Comparison of ENCODE assay signal across 8 cellular contexts in the genomic region with DNA sequence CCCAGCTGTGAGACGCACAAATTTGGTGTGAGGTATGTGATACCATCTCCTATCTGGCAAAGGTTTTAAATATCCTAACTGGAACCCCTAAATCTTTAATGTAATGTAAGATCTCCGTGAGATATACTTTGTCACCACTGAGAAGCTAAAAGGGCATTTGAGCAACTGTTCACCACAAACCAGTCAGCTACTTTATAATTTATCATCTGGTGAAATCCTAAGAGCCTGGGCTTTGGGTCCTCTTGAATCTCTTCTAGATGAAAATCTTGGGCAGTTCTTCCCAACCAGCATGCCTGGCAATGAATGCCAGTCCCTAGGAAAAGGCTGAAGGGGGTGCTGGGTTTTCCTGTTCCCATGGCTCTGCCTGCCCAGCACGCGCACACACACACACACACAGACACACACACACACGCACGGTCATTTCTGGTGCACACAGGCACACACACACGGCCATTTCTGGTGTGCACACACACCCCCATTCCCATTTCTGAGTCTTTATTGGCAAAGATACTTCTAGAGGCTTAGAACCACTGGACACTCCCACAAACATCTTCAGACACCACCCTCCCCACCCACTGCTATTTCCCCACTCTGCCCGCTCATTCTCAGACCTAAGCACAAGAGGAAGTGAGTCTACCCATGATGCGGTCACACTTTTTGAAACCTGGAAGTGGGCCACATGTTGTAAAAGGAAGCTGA.
A peak's percentile ranks its signal among the peaks of the same experiment; 100 is the strongest.
DNase-seq lines count a peak whose midpoint lies in the region; ATAC-seq and TF ChIP-seq lines count a peak whose summit lies in the region.

No MANE protein-coding gene starts in this region.

- H3K36me3 Mint-ChIP-seq in activated CD4-positive, alpha-beta memory T cell treated with anti-CD3 and anti-CD28 coated beads, Interleukin-2, amount 10 ng/mL, durations not matched to agents 7 days and 5 days (ENCODE audit: low read depth), result peaks cover 8% of the 10 kb centered on the region
- peaks cover 9% of the 10 kb centered on the region for H3K36me3 Mint-ChIP-seq in effector memory CD8-positive, alpha-beta T cell (ENCODE audit: insufficient read depth)
- no peaks in the 10 kb centered on the region for H3K36me3 Mint-ChIP-seq in nephron (ENCODE audit: low read depth)

- H3K27ac Mint-ChIP-seq in activated CD4-positive, alpha-beta memory T cell treated with anti-CD3 and anti-CD28 coated beads, Interleukin-2, amount 10 ng/mL, durations not matched to agents 7 days and 5 days, result peak overlapping the region; percentile 81
- H3K27ac Mint-ChIP-seq in effector memory CD8-positive, alpha-beta T cell, result peak overlapping the region; percentile 80
- H3K27ac Mint-ChIP-seq in nephron, result peak overlapping the region; percentile 20 to 69 (median 66)

- H3K4me3 ChIP-seq in subcutaneous abdominal adipose tissue (ENCODE audit: low read depth in 1 of 5, low read length in 5 of 5), result peak overlapping the region in 4 of 5 donors; percentile 24 to 48 (median 41)

- H3K27me3 Mint-ChIP-seq in activated CD4-positive, alpha-beta memory T cell treated with anti-CD3 and anti-CD28 coated beads, Interleukin-2, amount 10 ng/mL, durations not matched to agents 7 days and 5 days, result peaks cover 3% of the 10 kb centered on the region
- H3K27me3 Mint-ChIP-seq in effector memory CD8-positive, alpha-beta T cell, result peaks cover 5 to 8% of the 10 kb centered on the region in 2 donors
- no peaks in the 10 kb centered on the region for H3K27me3 Mint-ChIP-seq in nephron (ENCODE audit: low read depth)

- peak overlapping the region; percentile 28 for H3K4me3 Mint-ChIP-seq in activated CD4-positive, alpha-beta memory T cell treated with anti-CD3 and anti-CD28 coated beads, Interleukin-2, amount 10 ng/mL, durations not matched to agents 7 days and 5 days
- H3K4me3 Mint-ChIP-seq in effector memory CD8-positive, alpha-beta T cell, result peak overlapping the region; percentile 74 to 75
- no peak overlapping the region for H3K4me3 Mint-ChIP-seq in nephron

- CTCF ChIA-PET in activated CD4-positive, alpha-beta memory T cell treated with anti-CD3 and anti-CD28 coated beads, Interleukin-2, amount 10 ng/mL, durations not matched to agents 7 days and 5 days (lab: Charles Lee), result interaction anchor here (0.7 to 3.0 kb wide), 11 partner anchors 15 to 320 kb away, joined by 3 to 33 read pairs (median 4); no protein-coding TSS in a partner anchor

- POLR2A ChIA-PET in activated CD4-positive, alpha-beta memory T cell treated with anti-CD3 and anti-CD28 coated beads, Interleukin-2, amount 10 ng/mL, durations not matched to agents 7 days and 5 days (lab: Charles Lee), result interaction anchor here (0.7 to 3.6 kb wide), 15 partner anchors 10 to 348 kb away, joined by 3 to 26 read pairs (median 4); no protein-coding TSS in a partner anchor

- H3K36me3 ChIP-seq in subcutaneous abdominal adipose tissue (ENCODE audit: control insufficient read depth in 5 of 5, insufficient read depth in 5 of 5, low read length in 5 of 5), result no peaks in the 10 kb centered on the region

- peaks cover 66% of the 10 kb centered on the region for H3K4me1 Mint-ChIP-seq in activated CD4-positive, alpha-beta memory T cell treated with anti-CD3 and anti-CD28 coated beads, Interleukin-2, amount 10 ng/mL, durations not matched to agents 7 days and 5 days
- peaks cover 16 to 20% of the 10 kb centered on the region in 2 donors for H3K4me1 Mint-ChIP-seq in effector memory CD8-positive, alpha-beta T cell (ENCODE audit: low read depth in 2 of 2)
- H3K4me1 Mint-ChIP-seq in nephron, result peaks cover 31% of the 10 kb centered on the region

- H3K27me3 ChIP-seq in subcutaneous abdominal adipose tissue (ENCODE audit: control insufficient read depth in 5 of 5, insufficient read depth in 4 of 5, low read length in 5 of 5), result no peaks in the 10 kb centered on the region

- peak overlapping the region; percentile 58 for H3K27ac ChIP-seq in subcutaneous abdominal adipose tissue (ENCODE audit: low read depth, low read length)

- H3K9me3 ChIP-seq in subcutaneous abdominal adipose tissue (ENCODE audit: control insufficient read depth in 5 of 5, low read length in 5 of 5), result no peaks in the 10 kb centered on the region

- TF ChIP-seq CTCF in nephron (IDR thresholded peaks at IDR 0.05; ENCODE audit: unreplicated experiment in 3 of 3), result no peak

- H3K4me1 ChIP-seq in subcutaneous abdominal adipose tissue (ENCODE audit: control insufficient read depth in 5 of 5, insufficient read depth in 5 of 5, low read length in 5 of 5), result peaks cover 4 to 52% (median 31%) of the 10 kb centered on the region in 5 donors

- H3K9me3 Mint-ChIP-seq in activated CD4-positive, alpha-beta memory T cell treated with anti-CD3 and anti-CD28 coated beads, Interleukin-2, amount 10 ng/mL, durations not matched to agents 7 days and 5 days, result no peaks in the 10 kb centered on the region
- H3K9me3 Mint-ChIP-seq in effector memory CD8-positive, alpha-beta T cell, result no peaks in the 10 kb centered on the region
- H3K9me3 Mint-ChIP-seq in nephron, result no peaks in the 10 kb centered on the region

- peak; percentile 91 for DNase-seq in GM03348 (ENCODE audit: low spot score)
- peak; percentile 97 for DNase-seq in HCEC 1CT
- DNase-seq in MV-4-11 (lab: John Stamatoyannopoulos, UW), result peak; percentile 99
- DNase-seq in activated CD4-positive, alpha-beta memory T cell treated with anti-CD3 and anti-CD28 coated beads, Interleukin-2, amount 10 ng/mL, durations not matched to agents 7 days and 5 days, result peak; percentile 84
- peak; percentile 63 to 65 (median 64) for DNase-seq in effector memory CD8-positive, alpha-beta T cell
- DNase-seq in NCI-H2171 (lab: John Stamatoyannopoulos, UW), result no peak

- ATAC-seq in effector memory CD8-positive, alpha-beta T cell (replicated peaks), result peak; percentile 99

- peak overlapping the region in 1 of 5 donors; percentile 43 for H3K9ac ChIP-seq in subcutaneous abdominal adipose tissue (ENCODE audit: low read length in 5 of 5)

Comparison
In these comparisons a context has a peak if more than half of its experiments do, and no peak if none do; other contexts are left out.
1. H3K4me3 Mint-ChIP-seq: peak in activated CD4-positive, alpha-beta memory T cell treated with anti-CD3 and anti-CD28 coated beads, Interleukin-2, amount 10 ng/mL, durations not matched to agents 7 days and 5 days (single experiment) and effector memory CD8-positive, alpha-beta T cell (2 of 2); none in nephron (0 of 3).
2. Peak in every context shown above with its lines, with median percentiles within 50 percentile points of each other: H3K27ac Mint-ChIP-seq.